29 cellular contexts compared by ENCODE assay signal in genomic region chr4:59762344-59762743, GRCh38.
"Had no signal": no experiment of that assay in that cellular context is flagged by ENCODE, and none has a peak within 500 bp of the region (broad histone marks: within the 10 kb centered on the region; RNA-seq: fewer than 3 reads in every experiment).

No MANE protein-coding gene starts in this region.

- H3K36me3 ChIP-seq: colonic mucosa, esophagus muscularis mucosa, esophagus squamous epithelium, gastrocnemius medialis, gastroesophageal sphincter, heart left ventricle, heart right ventricle had no signal

- H3K4me1 ChIP-seq: colonic mucosa, esophagus muscularis mucosa, esophagus squamous epithelium, foreskin keratinocyte, gastrocnemius medialis, gastroesophageal sphincter, heart left ventricle, heart right ventricle had no signal

- H3K4me1 Mint-ChIP-seq: endodermal cell had no signal

- H3K9me3 Mint-ChIP-seq: endodermal cell had no signal

- H3K27me3 Mint-ChIP-seq: dendritic cell treated with granulocyte-macrophage colony-stimulating factor and Interleukin-4, amounts not matched to agents 40 ng/mL and 50 ng/mL, for 4 days; effector memory CD8-positive, alpha-beta T cell had no signal

- H3K4me3 ChIP-seq: colonic mucosa, coronary artery, dorsolateral prefrontal cortex, esophagus muscularis mucosa, esophagus squamous epithelium, gastrocnemius medialis, gastroesophageal sphincter, heart left ventricle, heart right ventricle had no signal

- DNase-seq: colonic mucosa; cortex of kidney; dermis blood vessel endothelial cell; dorsolateral prefrontal cortex; effector CD4-positive, alpha-beta T cell; effector CD8-positive, alpha-beta T cell; effector memory CD4-positive, alpha-beta T cell; effector memory CD8-positive, alpha-beta T cell; endodermal cell; erythroblast; esophagus squamous epithelium; foreskin fibroblast; foreskin keratinocyte; foreskin melanocyte; gastrocnemius medialis; glutamatergic neuron; head of caudate nucleus; heart left ventricle; heart right ventricle had no signal

- H3K27me3 ChIP-seq: colonic mucosa, dorsolateral prefrontal cortex, esophagus muscularis mucosa, esophagus squamous epithelium, foreskin keratinocyte, gastrocnemius medialis, gastroesophageal sphincter, heart left ventricle, heart right ventricle had no signal

- ATAC-seq: effector memory CD8-positive, alpha-beta T cell; esophagus mucosa; foreskin keratinocyte; gastrocnemius medialis; gastroesophageal sphincter; heart left ventricle; heart right ventricle had no signal

- H3K4me3 Mint-ChIP-seq: dendritic cell treated with granulocyte-macrophage colony-stimulating factor and Interleukin-4, amounts not matched to agents 40 ng/mL and 50 ng/mL, for 4 days; effector memory CD8-positive, alpha-beta T cell; endodermal cell had no signal

- H3K27ac Mint-ChIP-seq: dendritic cell treated with granulocyte-macrophage colony-stimulating factor and Interleukin-4, amounts not matched to agents 40 ng/mL and 50 ng/mL, for 4 days; effector memory CD8-positive, alpha-beta T cell; endodermal cell had no signal

- H3K27ac ChIP-seq: colonic mucosa, coronary artery, dorsolateral prefrontal cortex, epithelial cell of prostate, esophagus muscularis mucosa, esophagus squamous epithelium, foreskin keratinocyte, gastrocnemius medialis, gastroesophageal sphincter, heart left ventricle, heart right ventricle had no signal

- H3K9me3 ChIP-seq: colonic mucosa, esophagus muscularis mucosa, esophagus squamous epithelium, gastrocnemius medialis, gastroesophageal sphincter, heart left ventricle had no signal

- FAIRE-seq: colon, endometrium, endothelial cell of umbilical vein, frontal cortex had no signal
